In the genomic region with DNA sequence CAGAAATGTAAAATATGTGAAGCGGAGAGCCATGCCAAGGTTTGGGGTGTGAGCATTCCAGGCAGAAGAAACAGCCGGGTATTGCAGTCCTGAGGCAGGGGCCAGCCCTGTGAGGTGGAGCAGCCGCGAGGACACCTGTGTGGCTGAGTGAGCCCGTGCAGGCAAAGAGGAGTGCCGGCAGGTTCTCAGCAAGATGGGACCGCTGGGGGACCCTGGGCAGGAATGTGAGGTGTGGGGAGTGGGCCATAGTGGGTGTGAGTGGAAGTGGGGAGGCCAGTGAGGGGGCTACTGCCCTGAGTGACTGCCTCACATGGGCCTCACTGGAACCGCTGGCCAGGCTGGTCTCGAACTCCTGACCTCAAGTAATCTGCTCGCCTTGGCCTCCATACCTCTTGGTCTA, we compare ENCODE assay signal across 21 cellular contexts. TPM values are rescaled to one million over a fixed set of nuclear protein-coding genes. Genes with fewer than 3 reads are reported as not detected.
DNase-seq lines count a peak whose midpoint lies in the region; ATAC-seq, FAIRE-seq and TF ChIP-seq lines count a peak whose summit lies in the region.
"Had no signal": no experiment of that assay in that cellular context is flagged by ENCODE, and none has a peak within 500 bp of the region (broad histone marks: within the 10 kb centered on the region; RNA-seq: fewer than 3 reads in every experiment).

No MANE protein-coding gene starts in this region.

- peak; percentile 55 for TF ChIP-seq POLR2A in GM12891 (IDR thresholded peaks at IDR 0.05; ENCODE audit: low read depth, low read length)

- H3K27me3 ChIP-seq in CD4-positive, alpha-beta T cell (ENCODE audit: control insufficient read depth, insufficient read depth, low read length), result no peaks in the 10 kb centered on the region
- H3K27me3 ChIP-seq in naive thymus-derived CD4-positive, alpha-beta T cell (ENCODE audit: control insufficient read depth in 2 of 2, insufficient read depth in 2 of 2, low read length in 2 of 2), result no peaks in the 10 kb centered on the region
- H3K27me3 ChIP-seq in ascending aorta, result no peaks in the 10 kb centered on the region
- H3K27me3 ChIP-seq: heart right ventricle had no signal

- peaks cover 93% of the 10 kb centered on the region for H3K36me3 Mint-ChIP-seq in CD4-positive, alpha-beta T cell (ENCODE audit: low read depth)
- peaks cover 82% of the 10 kb centered on the region for H3K36me3 Mint-ChIP-seq in activated T-helper 2 cell treated with anti-CD3 and anti-CD28 coated beads, Interferon-gamma antibody, Interleukin-2, Interleukin-4, amounts not matched to agents 10 μg/mL and 5 μg/mL and 100 μg/mL, durations not matched to agents 14 hours and 24 hours and 36 hours (ENCODE audit: low read depth)
- H3K36me3 Mint-ChIP-seq in naive thymus-derived CD4-positive, alpha-beta T cell, result peaks cover 0 to 41% (median 26%) of the 10 kb centered on the region in 5 donors

- peaks cover 65% of the 10 kb centered on the region for H3K4me1 Mint-ChIP-seq in CD4-positive, alpha-beta T cell (ENCODE audit: low read depth)
- H3K4me1 Mint-ChIP-seq in activated T-helper 2 cell treated with anti-CD3 and anti-CD28 coated beads, Interferon-gamma antibody, Interleukin-2, Interleukin-4, amounts not matched to agents 10 μg/mL and 5 μg/mL and 100 μg/mL, durations not matched to agents 14 hours and 24 hours and 36 hours (ENCODE audit: low read depth), result peaks cover 24% of the 10 kb centered on the region
- H3K4me1 Mint-ChIP-seq in naive thymus-derived CD4-positive, alpha-beta T cell, result peaks cover 40 to 80% (median 60%) of the 10 kb centered on the region in 7 donors

- peaks cover 17 to 96% (median 36%) of the 10 kb centered on the region in 3 experiments for H3K36me3 ChIP-seq in naive thymus-derived CD4-positive, alpha-beta T cell (ENCODE audit: control insufficient read depth in 2 of 3, insufficient read depth in 3 of 3, low read length in 3 of 3)
- H3K36me3 ChIP-seq in ascending aorta, result peaks cover 51 to 54% of the 10 kb centered on the region in 2 donors

- CTCF ChIA-PET in CD4-positive, alpha-beta T cell (lab: Charles Lee), result interaction anchor here (3.6 kb wide), 1 partner anchor 35 kb away, joined by 39 read pairs; no protein-coding TSS in a partner anchor
- CTCF ChIA-PET in naive thymus-derived CD4-positive, alpha-beta T cell (lab: Charles Lee), result interaction anchor here (1.1 to 3.7 kb wide), 2 partner anchors 32 to 35 kb away, joined by 6 to 25 read pairs; no protein-coding TSS in a partner anchor

- ATAC-seq in CD4-positive, alpha-beta T cell (ENCODE audit: poor library complexity), result no peak
- ATAC-seq in naive thymus-derived CD4-positive, alpha-beta T cell, result no peak
- ATAC-seq: GM23338, heart right ventricle had no signal

- H3K4me3 ChIP-seq in naive thymus-derived CD4-positive, alpha-beta T cell (ENCODE audit: low read length), result no peak overlapping the region
- H3K4me3 ChIP-seq in ascending aorta, result no peak overlapping the region
- H3K4me3 ChIP-seq: GM23338, heart right ventricle, lung, prostate gland had no signal

- H3K27ac ChIP-seq in CD4-positive, alpha-beta T cell (ENCODE audit: low read depth, low read length), result peak overlapping the region; percentile 52
- H3K27ac ChIP-seq in naive thymus-derived CD4-positive, alpha-beta T cell (ENCODE audit: low read depth, low read length), result peak overlapping the region; percentile 57
- no peak overlapping the region for H3K27ac ChIP-seq in ascending aorta
- H3K27ac ChIP-seq: heart right ventricle, prostate gland had no signal

- H3K27me3 Mint-ChIP-seq in CD4-positive, alpha-beta T cell, result no peaks in the 10 kb centered on the region
- H3K27me3 Mint-ChIP-seq in activated T-helper 2 cell treated with anti-CD3 and anti-CD28 coated beads, Interferon-gamma antibody, Interleukin-2, Interleukin-4, amounts not matched to agents 10 μg/mL and 5 μg/mL and 100 μg/mL, durations not matched to agents 14 hours and 24 hours and 36 hours (ENCODE audit: low read depth), result no peaks in the 10 kb centered on the region
- H3K27me3 Mint-ChIP-seq in naive thymus-derived CD4-positive, alpha-beta T cell, result no peaks in the 10 kb centered on the region

- no peak for DNase-seq in CD4-positive, alpha-beta T cell
- no peak for DNase-seq in GM12891 (ENCODE audit: insufficient read length, low spot score)
- DNase-seq in activated T-helper 2 cell treated with anti-CD3 and anti-CD28 coated beads, Interferon-gamma antibody, Interleukin-2, Interleukin-4, amounts not matched to agents 10 μg/mL and 5 μg/mL and 100 μg/mL, durations not matched to agents 14 hours and 24 hours and 36 hours (ENCODE audit: low spot score), result no peak
- DNase-seq in naive thymus-derived CD4-positive, alpha-beta T cell, result no peak
- DNase-seq in ascending aorta (ENCODE audit: low spot score in 2 of 2), result no peak
- no peak for DNase-seq in NCI-H526 (lab: John Stamatoyannopoulos, UW)
- no peak for DNase-seq in stimulated activated naive CD4-positive, alpha-beta T cell treated with Interleukin-2 at 50 U/mL for 16 hours (lab: John Stamatoyannopoulos, UW)
- DNase-seq: DMS153, heart right ventricle, NCI-H1694, NCI-H2227 treated with DMSO at 0.1 percent for 48 hours had no signal

- peak overlapping the region; percentile 88 for H3K27ac Mint-ChIP-seq in CD4-positive, alpha-beta T cell
- H3K27ac Mint-ChIP-seq in activated T-helper 2 cell treated with anti-CD3 and anti-CD28 coated beads, Interferon-gamma antibody, Interleukin-2, Interleukin-4, amounts not matched to agents 10 μg/mL and 5 μg/mL and 100 μg/mL, durations not matched to agents 14 hours and 24 hours and 36 hours, result peak overlapping the region; percentile 26
- H3K27ac Mint-ChIP-seq in naive thymus-derived CD4-positive, alpha-beta T cell, result peak overlapping the region in 8 of 9 donors; percentile 72 to 92 (median 81)
- H3K27ac Mint-ChIP-seq: GM23338 had no signal

- H3K4me1 ChIP-seq in naive thymus-derived CD4-positive, alpha-beta T cell (ENCODE audit: control insufficient read depth in 2 of 2, insufficient read depth in 2 of 2, low read length in 2 of 2), result peaks cover 21 to 58% of the 10 kb centered on the region in 2 donors
- H3K4me1 ChIP-seq in ascending aorta, result no peaks in the 10 kb centered on the region
- H3K4me1 ChIP-seq: prostate gland had no signal

- no peaks in the 10 kb centered on the region for H3K9me3 Mint-ChIP-seq in CD4-positive, alpha-beta T cell
- H3K9me3 Mint-ChIP-seq in activated T-helper 2 cell treated with anti-CD3 and anti-CD28 coated beads, Interferon-gamma antibody, Interleukin-2, Interleukin-4, amounts not matched to agents 10 μg/mL and 5 μg/mL and 100 μg/mL, durations not matched to agents 14 hours and 24 hours and 36 hours, result no peaks in the 10 kb centered on the region
- no peaks in the 10 kb centered on the region for H3K9me3 Mint-ChIP-seq in naive thymus-derived CD4-positive, alpha-beta T cell

- H3K9me3 ChIP-seq in CD4-positive, alpha-beta T cell (ENCODE audit: control insufficient read depth, low read length), result no peaks in the 10 kb centered on the region
- H3K9me3 ChIP-seq in naive thymus-derived CD4-positive, alpha-beta T cell (ENCODE audit: control insufficient read depth in 2 of 3, low read length in 3 of 3), result no peaks in the 10 kb centered on the region
- no peaks in the 10 kb centered on the region for H3K9me3 ChIP-seq in ascending aorta
- H3K9me3 ChIP-seq: heart right ventricle, prostate gland had no signal

- intact Hi-C loops in CD4-positive, alpha-beta T cell (cut with DNase I, micrococcal nuclease), result no loop called here
- intact Hi-C loops in activated T-helper 2 cell treated with anti-CD3 and anti-CD28 coated beads, Interferon-gamma antibody, Interleukin-2, Interleukin-4, amounts not matched to agents 10 μg/mL and 5 μg/mL and 100 μg/mL, durations not matched to agents 14 hours and 24 hours and 36 hours (cut with micrococcal nuclease), result no loop called here
- intact Hi-C loops in naive thymus-derived CD4-positive, alpha-beta T cell (cut with micrococcal nuclease), result loop anchor here in 1 of 2 donors (10.0 kb wide), 1 partner anchor 1186 kb away; the partner anchor contains the start of gene CLK4
- intact Hi-C loops in ascending aorta (cut with DNase I), result no loop called here

- TF ChIP-seq CTCF in CD4-positive, alpha-beta T cell (IDR thresholded peaks at IDR 0.05), result no peak
- TF ChIP-seq CTCF in ascending aorta (IDR thresholded peaks at IDR 0.05), result no peak

- FAIRE-seq in GM12891 (lab: Jason Lieb, UNC), result no peak
- FAIRE-seq: astrocyte, endometrium, islet of Langerhans, small intestine had no signal

- peak overlapping the region; percentile 52 for H3K4me3 Mint-ChIP-seq in CD4-positive, alpha-beta T cell
- H3K4me3 Mint-ChIP-seq in activated T-helper 2 cell treated with anti-CD3 and anti-CD28 coated beads, Interferon-gamma antibody, Interleukin-2, Interleukin-4, amounts not matched to agents 10 μg/mL and 5 μg/mL and 100 μg/mL, durations not matched to agents 14 hours and 24 hours and 36 hours (ENCODE audit: low read depth), result no peak overlapping the region
- H3K4me3 Mint-ChIP-seq in naive thymus-derived CD4-positive, alpha-beta T cell, result peak overlapping the region in 7 of 10 donors; percentile 2 to 62 (median 45)
- H3K4me3 Mint-ChIP-seq: GM23338 had no signal

- POLR2A ChIA-PET in CD4-positive, alpha-beta T cell (lab: Charles Lee), result interaction anchor here (0.9 to 15.3 kb wide), 5 partner anchors 8 to 55 kb away, joined by 3 to 661 read pairs (median 6); partner anchors contain the start of genes GRK6 and PRR7
- POLR2A ChIA-PET in naive thymus-derived CD4-positive, alpha-beta T cell (lab: Charles Lee), result interaction anchor here (1.5 to 23.1 kb wide), 5 partner anchors 8 to 49 kb away, joined by 3 to 804 read pairs (median 32); partner anchors contain the start of genes F12, GRK6 and PRR7

RNA-seq across cellular contexts. Expression of gene PRR7, which starts 8.1 kb away (rescaled TPM):
- 10 to 100 TPM; 23.3 to 23.5 TPM for total RNA-seq in CD4-positive, alpha-beta T cell
- 8.4 TPM for polyA plus RNA-seq in GM12891 (2012; ENCODE audit: low read depth, missing spikeins)
- total RNA-seq in activated T-helper 2 cell treated with anti-CD3 and anti-CD28 coated beads, Interferon-gamma antibody, Interleukin-2, Interleukin-4, amounts not matched to agents 10 μg/mL and 5 μg/mL and 100 μg/mL, durations not matched to agents 14 hours and 24 hours and 36 hours, result 12.1 and 13.0 TPM in 2 replicates
- 10 to 100 TPM in 2 of 5 experiments, 1 to 10 TPM in 3; 6.4 to 31.8 (median 6.8) TPM for total RNA-seq in naive thymus-derived CD4-positive, alpha-beta T cell
- 10 to 100 TPM; 11.7 to 19.4 TPM for polyA plus RNA-seq in naive thymus-derived CD4-positive, alpha-beta T cell
- 18.1 TPM for total RNA-seq in ascending aorta

RNA-seq across cellular contexts. Expression of gene GRK6, which starts 12.0 kb away (rescaled TPM):
- 100 to 1,000 TPM; 186 to 192 TPM for total RNA-seq in CD4-positive, alpha-beta T cell
- 42.8 TPM for polyA plus RNA-seq in GM12891 (2012; ENCODE audit: low read depth, missing spikeins)
- total RNA-seq in activated T-helper 2 cell treated with anti-CD3 and anti-CD28 coated beads, Interferon-gamma antibody, Interleukin-2, Interleukin-4, amounts not matched to agents 10 μg/mL and 5 μg/mL and 100 μg/mL, durations not matched to agents 14 hours and 24 hours and 36 hours, result 131 and 134 TPM in 2 replicates
- total RNA-seq in naive thymus-derived CD4-positive, alpha-beta T cell, result 100 to 1,000 TPM; 161 to 246 (median 200) TPM
- polyA plus RNA-seq in naive thymus-derived CD4-positive, alpha-beta T cell, result 100 to 1,000 TPM in 1 of 2 donors, 10 to 100 TPM in 1; 78.8 to 202 TPM
- 20.6 TPM for total RNA-seq in ascending aorta

RNA-seq across cellular contexts. Expression of gene F12, which starts 29.1 kb away (rescaled TPM):
- total RNA-seq in CD4-positive, alpha-beta T cell, result under 1 TPM; 0.20 to 0.60 TPM
- 4.7 TPM for polyA plus RNA-seq in GM12891 (2012; ENCODE audit: low read depth, missing spikeins)
- total RNA-seq in activated T-helper 2 cell treated with anti-CD3 and anti-CD28 coated beads, Interferon-gamma antibody, Interleukin-2, Interleukin-4, amounts not matched to agents 10 μg/mL and 5 μg/mL and 100 μg/mL, durations not matched to agents 14 hours and 24 hours and 36 hours, result 3.5 and 5.8 TPM in 2 replicates
- total RNA-seq in naive thymus-derived CD4-positive, alpha-beta T cell, result 1 to 10 TPM in 1 of 5 experiments, under 1 TPM in 2, not detected in 2; 0.16 to 2.1 (median 0.34) TPM
- polyA plus RNA-seq in naive thymus-derived CD4-positive, alpha-beta T cell, result under 1 TPM in 1 of 2 donors, not detected in 1; 0.64 TPM
- not detected for total RNA-seq in ascending aorta

RNA-seq across cellular contexts. Expression of gene DBN1, which starts 35.0 kb away (rescaled TPM):
- total RNA-seq in CD4-positive, alpha-beta T cell, result 1 to 10 TPM; 1.8 to 2.5 TPM
- 36.9 TPM for polyA plus RNA-seq in GM12891 (2012; ENCODE audit: low read depth, missing spikeins)
- total RNA-seq in activated T-helper 2 cell treated with anti-CD3 and anti-CD28 coated beads, Interferon-gamma antibody, Interleukin-2, Interleukin-4, amounts not matched to agents 10 μg/mL and 5 μg/mL and 100 μg/mL, durations not matched to agents 14 hours and 24 hours and 36 hours, result 28.7 and 32.9 TPM in 2 replicates
- 1 to 10 TPM; 1.2 to 8.8 (median 5.7) TPM for total RNA-seq in naive thymus-derived CD4-positive, alpha-beta T cell
- 1 to 10 TPM in 1 of 2 donors, under 1 TPM in 1; 0.64 to 2.2 TPM for polyA plus RNA-seq in naive thymus-derived CD4-positive, alpha-beta T cell
- total RNA-seq in ascending aorta, result 151 TPM

RNA-seq across cellular contexts. Expression of gene PFN3, which starts 38.0 kb away (rescaled TPM):
- not detected for total RNA-seq in CD4-positive, alpha-beta T cell
- not detected for polyA plus RNA-seq in GM12891 (2012; ENCODE audit: low read depth, missing spikeins)
- not detected in 2 replicates for total RNA-seq in activated T-helper 2 cell treated with anti-CD3 and anti-CD28 coated beads, Interferon-gamma antibody, Interleukin-2, Interleukin-4, amounts not matched to agents 10 μg/mL and 5 μg/mL and 100 μg/mL, durations not matched to agents 14 hours and 24 hours and 36 hours
- total RNA-seq in naive thymus-derived CD4-positive, alpha-beta T cell, result not detected
- not detected for polyA plus RNA-seq in naive thymus-derived CD4-positive, alpha-beta T cell
- total RNA-seq in ascending aorta, result not detected
- total RNA-seq: astrocyte, heart right ventricle, lung, myocyte, prostate gland, RPMI7951 had no signal
- polyA plus RNA-seq: BJ, heart right ventricle, lung, small intestine had no signal

Comparison
In these comparisons a context has a peak if more than half of its experiments do, and no peak if none do; other contexts are left out.
1. H3K27ac ChIP-seq: peak in CD4-positive, alpha-beta T cell (single experiment) and naive thymus-derived CD4-positive, alpha-beta T cell (single experiment); none in ascending aorta (0 of 2).
2. H3K27ac Mint-ChIP-seq: peak in every context shown above with its lines; median percentile 88 in CD4-positive, alpha-beta T cell; 81 in naive thymus-derived CD4-positive, alpha-beta T cell; 26 in activated T-helper 2 cell treated with anti-CD3 and anti-CD28 coated beads, Interferon-gamma antibody, Interleukin-2, Interleukin-4, amounts not matched to agents 10 μg/mL and 5 μg/mL and 100 μg/mL, durations not matched to agents 14 hours and 24 hours and 36 hours.